In genomic region chr7:134447383-134447782, GRCh38 we compare ENCODE assay signal across 1 cellular context.
TF ChIP-seq lines count a peak whose summit lies in the region.

No MANE protein-coding gene starts in this region.

TF ChIP-seq in K562, 482 proteins besides CTCF, POLR2A, EP300 and RAD21 (continued from another document):
- TF ChIP-seq SP1 (CRISPR knock-in tag; IDR thresholded peaks at IDR 0.05) (no peak), HNRNPUL1 (IDR thresholded peaks at IDR 0.05; ENCODE audit: low read length) (no peak), RBM25 (IDR thresholded peaks at IDR 0.05; ENCODE audit: low read depth, low read length, severe bottlenecking) (no peak), NFATC3 (IDR thresholded peaks at IDR 0.05) (no peak), SMARCC2 (IDR thresholded peaks at IDR 0.05; ENCODE audit: low read depth) (no peak), TCF3 (CRISPR knock-in tag; IDR thresholded peaks at IDR 0.05) (no peak), DEAF1 (CRISPR knock-in tag; IDR thresholded peaks at IDR 0.05) (no peak), ZNF696 (CRISPR knock-in tag; conservative IDR thresholded peaks at IDR 0.05) (no peak), PHF21A (IDR thresholded peaks at IDR 0.05; ENCODE audit: borderline replicate concordance, low read depth) (no peak), FOXA1 (IDR thresholded peaks at IDR 0.05; ENCODE audit: borderline replicate concordance) (no peak)
